Comparison of ENCODE assay signal across 15 cellular contexts in genomic region chr4:40686081-40686913, GRCh38. TPM values are rescaled to one million over a fixed set of nuclear protein-coding genes. Genes with fewer than 3 reads are reported as not detected.
DNase-seq lines count a peak whose midpoint lies in the region; ATAC-seq and TF ChIP-seq lines count a peak whose summit lies in the region.
"Had no signal": no experiment of that assay in that cellular context is flagged by ENCODE, and none has a peak within 500 bp of the region (broad histone marks: within the 10 kb centered on the region; RNA-seq: fewer than 3 reads in every experiment).

No MANE protein-coding gene starts in this region.

- TF ChIP-seq CTCF in AG10803 (conservative IDR thresholded peaks at IDR 0.05; ENCODE audit: low read length): no peak
- TF ChIP-seq CTCF in GM23338 (conservative IDR thresholded peaks at IDR 0.05; ENCODE audit: low read depth in 2 of 2): no peak
- no peak for TF ChIP-seq CTCF in fibroblast of villous mesenchyme (IDR thresholded peaks at IDR 0.05; ENCODE audit: insufficient read depth, low read depth, low read length)

- H3K9me3 Mint-ChIP-seq in GM23338: peaks cover 4% of the 10 kb centered on the region; the same call in 1 of the 3 replicates
- H3K9me3 Mint-ChIP-seq in activated T-helper 2 cell treated with anti-CD3 and anti-CD28 coated beads, Interferon-gamma antibody, Interleukin-2, Interleukin-4, amounts not matched to agents 10 μg/mL and 5 μg/mL and 100 μg/mL, durations not matched to agents 14 hours and 24 hours and 36 hours: no peaks in the 10 kb centered on the region

- ATAC-seq in GM23338 (no peak), HG02642 (IDR thresholded peaks at IDR 0.05; ENCODE audit: poor library complexity, unreplicated experiment) (no peak), GM19467 (IDR thresholded peaks at IDR 0.05; ENCODE audit: unreplicated experiment) (no peak)
- ATAC-seq: K562 had no signal

- intact Hi-C loops in activated T-helper 2 cell treated with anti-CD3 and anti-CD28 coated beads, Interferon-gamma antibody, Interleukin-2, Interleukin-4, amounts not matched to agents 10 μg/mL and 5 μg/mL and 100 μg/mL, durations not matched to agents 14 hours and 24 hours and 36 hours (cut with micrococcal nuclease): loop anchor here (10.0 kb wide), 1 partner anchor 481 kb away; no protein-coding TSS in a partner anchor

- H2AFZ ChIP-seq in GM23338: peak overlapping the region; percentile 59; the same call in 1 of the 2 replicates

- peaks cover 5% of the 10 kb centered on the region; the same call in 1 of the 3 replicates for H3K36me3 Mint-ChIP-seq in GM23338 (ENCODE audit: low read depth)
- H3K36me3 Mint-ChIP-seq in activated T-helper 2 cell treated with anti-CD3 and anti-CD28 coated beads, Interferon-gamma antibody, Interleukin-2, Interleukin-4, amounts not matched to agents 10 μg/mL and 5 μg/mL and 100 μg/mL, durations not matched to agents 14 hours and 24 hours and 36 hours (ENCODE audit: low read depth): peaks cover 17% of the 10 kb centered on the region

- H3K27me3 Mint-ChIP-seq in GM23338 (ENCODE audit: insufficient read depth, low read depth, poor library complexity): peaks cover 2% of the 10 kb centered on the region
- no peaks in the 10 kb centered on the region for H3K27me3 Mint-ChIP-seq in activated T-helper 2 cell treated with anti-CD3 and anti-CD28 coated beads, Interferon-gamma antibody, Interleukin-2, Interleukin-4, amounts not matched to agents 10 μg/mL and 5 μg/mL and 100 μg/mL, durations not matched to agents 14 hours and 24 hours and 36 hours (ENCODE audit: low read depth)

- no peaks in the 10 kb centered on the region for H4K20me1 ChIP-seq in GM23338 (replicated peaks; ENCODE audit: insufficient read depth)

- H3K27ac Mint-ChIP-seq in GM23338: no peak overlapping the region
- H3K27ac Mint-ChIP-seq in activated T-helper 2 cell treated with anti-CD3 and anti-CD28 coated beads, Interferon-gamma antibody, Interleukin-2, Interleukin-4, amounts not matched to agents 10 μg/mL and 5 μg/mL and 100 μg/mL, durations not matched to agents 14 hours and 24 hours and 36 hours: peak overlapping the region; percentile 46

- no peak overlapping the region for H3K27ac ChIP-seq in GM23338 (ENCODE audit: low read depth)
- H3K27ac ChIP-seq: SK-N-MC had no signal

- no peak overlapping the region for H3K4me2 ChIP-seq in GM23338

- peaks cover 5% of the 10 kb centered on the region; the same call in 2 of the 3 replicates for H3K4me1 Mint-ChIP-seq in GM23338
- peaks cover 52% of the 10 kb centered on the region for H3K4me1 Mint-ChIP-seq in activated T-helper 2 cell treated with anti-CD3 and anti-CD28 coated beads, Interferon-gamma antibody, Interleukin-2, Interleukin-4, amounts not matched to agents 10 μg/mL and 5 μg/mL and 100 μg/mL, durations not matched to agents 14 hours and 24 hours and 36 hours (ENCODE audit: low read depth)
- H3K4me1 Mint-ChIP-seq: CD8-positive, alpha-beta memory T cell had no signal

- no peak overlapping the region for H3K4me3 Mint-ChIP-seq in GM23338
- no peak overlapping the region for H3K4me3 Mint-ChIP-seq in activated T-helper 2 cell treated with anti-CD3 and anti-CD28 coated beads, Interferon-gamma antibody, Interleukin-2, Interleukin-4, amounts not matched to agents 10 μg/mL and 5 μg/mL and 100 μg/mL, durations not matched to agents 14 hours and 24 hours and 36 hours (ENCODE audit: low read depth)
- H3K4me3 Mint-ChIP-seq: CD8-positive, alpha-beta memory T cell had no signal

- H3K4me3 ChIP-seq in AG10803 (ENCODE audit: low read length) (no peak overlapping the region), GM23338 (no peak overlapping the region), fibroblast of villous mesenchyme (ENCODE audit: low read depth, low read length) (no peak overlapping the region)
- H3K4me3 ChIP-seq: K562, SK-N-MC had no signal

- H3F3A ChIP-seq in GM23338 (replicated peaks; ENCODE audit: low read depth): no peaks in the 10 kb centered on the region

- no peaks in the 10 kb centered on the region for H3K4me1 ChIP-seq in GM23338 (ENCODE audit: insufficient read depth)

- H3K9me2 ChIP-seq in GM23338 (ENCODE audit: insufficient read depth): no peaks in the 10 kb centered on the region

- no peaks in the 10 kb centered on the region for H3K36me3 ChIP-seq in GM23338 (ENCODE audit: insufficient read depth)

- H3K79me2 ChIP-seq in GM23338 (replicated peaks; ENCODE audit: insufficient read depth): no peaks in the 10 kb centered on the region

- H3K27me3 ChIP-seq in GM23338 (ENCODE audit: insufficient read depth): no peaks in the 10 kb centered on the region

- DNase-seq in AG10803 (ENCODE audit: low read depth): peak; percentile 34
- no peak for DNase-seq in GM23338 (ENCODE audit: low spot score)
- DNase-seq in activated T-helper 2 cell treated with anti-CD3 and anti-CD28 coated beads, Interferon-gamma antibody, Interleukin-2, Interleukin-4, amounts not matched to agents 10 μg/mL and 5 μg/mL and 100 μg/mL, durations not matched to agents 14 hours and 24 hours and 36 hours (ENCODE audit: low spot score): no peak
- peak; percentile 26 for DNase-seq in fibroblast of villous mesenchyme (ENCODE audit: low read depth)
- DNase-seq in activated effector memory CD4-positive, alpha-beta T cell treated with anti-CD3 and anti-CD28 coated beads, Interleukin-2, amount 50 U/mL, for 16 hours: no peak
- DNase-seq in erythroblast (lab: John Stamatoyannopoulos, UW): no peak
- DNase-seq: CD8-positive, alpha-beta memory T cell; NCI-H1436; NCI-H2029 treated with DMSO at 0.1 percent for 48 hours; NCI-H526; PC-3 had no signal

- no peak for TF ChIP-seq POLR2A in erythroblast (IDR thresholded peaks at IDR 0.05; ENCODE audit: low read length)

TF ChIP-seq in GM23338, 12 proteins besides CTCF, POLR2A, EP300 and RAD21:
- TF ChIP-seq ZNF462 (CRISPR knock-in tag; IDR thresholded peaks at IDR 0.05): no peak
- TF ChIP-seq STAT1 (IDR thresholded peaks at IDR 0.05; ENCODE audit: unreplicated experiment): no peak

RNA-seq across cellular contexts. Expression of gene RBM47, which starts 56.6 kb away (rescaled TPM):
- total RNA-seq in GM23338 (2014; rRNA removed; shearing (Covaris generic)): 125 and 139 TPM in 2 replicates
- 31.8 and 35.6 TPM in 2 replicates for polyA plus RNA-seq in GM23338 (2016; fragmentation: Nextera tagmentation; extraction: Ambion mirVana)
- 32.9 and 34.8 TPM in 2 replicates for total RNA-seq in activated T-helper 2 cell treated with anti-CD3 and anti-CD28 coated beads, Interferon-gamma antibody, Interleukin-2, Interleukin-4, amounts not matched to agents 10 μg/mL and 5 μg/mL and 100 μg/mL, durations not matched to agents 14 hours and 24 hours and 36 hours
- total RNA-seq in fibroblast of villous mesenchyme: 0.64 and 0.86 TPM in 2 replicates
- polyA plus RNA-seq: CD8-positive, alpha-beta memory T cell had no signal

Comparison
In these comparisons a context has a peak if more than half of its experiments do, and no peak if none do; other contexts are left out.
1. DNase-seq: peak in AG10803 (single experiment) and fibroblast of villous mesenchyme (single experiment); none in GM23338 (single experiment), activated T-helper 2 cell treated with anti-CD3 and anti-CD28 coated beads, Interferon-gamma antibody, Interleukin-2, Interleukin-4, amounts not matched to agents 10 μg/mL and 5 μg/mL and 100 μg/mL, durations not matched to agents 14 hours and 24 hours and 36 hours (single experiment), activated effector memory CD4-positive, alpha-beta T cell treated with anti-CD3 and anti-CD28 coated beads, Interleukin-2, amount 50 U/mL, for 16 hours (single experiment) and erythroblast (0 of 2).
2. RNA of gene RBM47, which starts 56.6 kb away (total RNA-seq): 125 to 139 TPM in GM23338 and 32.9 to 34.8 TPM in activated T-helper 2 cell treated with anti-CD3 and anti-CD28 coated beads, Interferon-gamma antibody, Interleukin-2, Interleukin-4, amounts not matched to agents 10 μg/mL and 5 μg/mL and 100 μg/mL, durations not matched to agents 14 hours and 24 hours and 36 hours; 0.64 to 0.86 TPM in fibroblast of villous mesenchyme; every median in the first group is over 10 times any median in the second.